In genomic region chr5:108481355-108481931, GRCh38 we compare ENCODE assay signal across 9 cellular contexts.
DNase-seq lines count a peak whose midpoint lies in the region; ATAC-seq and TF ChIP-seq lines count a peak whose summit lies in the region.
"Had no signal": no experiment of that assay in that cellular context is flagged by ENCODE, and none has a peak within 500 bp of the region (broad histone marks: within the 10 kb centered on the region; RNA-seq: fewer than 3 reads in every experiment).

No MANE protein-coding gene starts in this region.

- H3K9me3 ChIP-seq in gastroesophageal sphincter = no peaks in the 10 kb centered on the region
- H3K9me3 ChIP-seq: SJSA1 had no signal

- no peaks in the 10 kb centered on the region for H3F3A ChIP-seq in GM23338 (replicated peaks; ENCODE audit: low read depth)

- no peaks in the 10 kb centered on the region for H3K27me3 ChIP-seq in GM23338 (ENCODE audit: insufficient read depth)
- no peaks in the 10 kb centered on the region for H3K27me3 ChIP-seq in gastroesophageal sphincter
- H3K27me3 ChIP-seq: SJSA1 had no signal

- no peaks in the 10 kb centered on the region for H3K9me2 ChIP-seq in GM23338 (ENCODE audit: insufficient read depth)

- TF ChIP-seq CTCF in GM23338 (conservative IDR thresholded peaks at IDR 0.05; ENCODE audit: low read depth in 2 of 2) (peak; percentile 67 to 68), endothelial cell (IDR thresholded peaks at IDR 0.05; ENCODE audit: unreplicated experiment) (peak; percentile 17), retinal pigment epithelial cell (conservative IDR thresholded peaks at IDR 0.05; ENCODE audit: low read depth, low read length) (peak; percentile 50), gastroesophageal sphincter (IDR thresholded peaks at IDR 0.05) (peak in 2 of 4 experiments; percentile 4 to 33)

- H3K79me2 ChIP-seq in GM23338 (replicated peaks; ENCODE audit: insufficient read depth) = no peaks in the 10 kb centered on the region

- peak; percentile 51 for ATAC-seq in GM23338
- ATAC-seq in gastroesophageal sphincter = no peak
- ATAC-seq in HG03342 (IDR thresholded peaks at IDR 0.05; ENCODE audit: unreplicated experiment) = no peak

- no peaks in the 10 kb centered on the region for H3K4me1 ChIP-seq in GM23338 (ENCODE audit: insufficient read depth)
- peaks cover 0 to 3% (median 0%) of the 10 kb centered on the region in 3 donors for H3K4me1 ChIP-seq in gastroesophageal sphincter
- H3K4me1 ChIP-seq: SJSA1 had no signal

- H3K36me3 Mint-ChIP-seq in GM23338 (ENCODE audit: low read depth) = no peaks in the 10 kb centered on the region
- H3K36me3 Mint-ChIP-seq in endothelial cell (ENCODE audit: low read depth, unreplicated experiment) = no peaks in the 10 kb centered on the region

- H3K4me3 ChIP-seq in GM23338 = no peak overlapping the region
- H3K4me3 ChIP-seq in retinal pigment epithelial cell (ENCODE audit: low read length) = no peak overlapping the region
- H3K4me3 ChIP-seq in gastroesophageal sphincter = no peak overlapping the region
- H3K4me3 ChIP-seq: SJSA1 had no signal

- H3K4me1 Mint-ChIP-seq in GM23338 (no peaks in the 10 kb centered on the region), endothelial cell (ENCODE audit: unreplicated experiment) (no peaks in the 10 kb centered on the region)

- H3K27me3 Mint-ChIP-seq in GM23338 (ENCODE audit: insufficient read depth, low read depth, poor library complexity) (no peaks in the 10 kb centered on the region), endothelial cell (ENCODE audit: unreplicated experiment) (peaks cover 2% of the 10 kb centered on the region)

- H3K36me3 ChIP-seq in GM23338 (ENCODE audit: insufficient read depth) (no peaks in the 10 kb centered on the region), gastroesophageal sphincter (no peaks in the 10 kb centered on the region)
- H3K36me3 ChIP-seq: SJSA1 had no signal

- H3K27ac ChIP-seq in GM23338 (ENCODE audit: low read depth) (no peak overlapping the region), gastroesophageal sphincter (no peak overlapping the region)
- H3K27ac ChIP-seq: SJSA1 had no signal

- H2AFZ ChIP-seq in GM23338 = no peak overlapping the region

- H3K9me3 Mint-ChIP-seq in GM23338 = no peaks in the 10 kb centered on the region
- no peaks in the 10 kb centered on the region for H3K9me3 Mint-ChIP-seq in endothelial cell (ENCODE audit: unreplicated experiment)

- no peak for TF ChIP-seq POLR2A in gastroesophageal sphincter (IDR thresholded peaks at IDR 0.05)

- no peak for TF ChIP-seq EP300 in gastroesophageal sphincter (IDR thresholded peaks at IDR 0.05)

- H3K4me3 Mint-ChIP-seq in GM23338 (no peak overlapping the region), endothelial cell (ENCODE audit: unreplicated experiment) (no peak overlapping the region)

- H3K27ac Mint-ChIP-seq in GM23338 = no peak overlapping the region
- no peak overlapping the region for H3K27ac Mint-ChIP-seq in endothelial cell (ENCODE audit: unreplicated experiment)

- no peaks in the 10 kb centered on the region for H4K20me1 ChIP-seq in GM23338 (replicated peaks; ENCODE audit: insufficient read depth)

- WGBS in gastroesophageal sphincter (ENCODE audit: low coverage in 1 of 2), 2 donors = 35 to 39% methylated on average over 8 of the region's 8 CpGs

- no peak overlapping the region for H3K4me2 ChIP-seq in GM23338

- DNase-seq in DMS53 (lab: John Stamatoyannopoulos, UW) (peak; percentile 81), GM23338 (ENCODE audit: low spot score) (peak; percentile 76), NCI-H446 treated with DMSO at 0.1 percent for 48 hours (lab: John Stamatoyannopoulos, UW) (peak; percentile 55), endothelial cell (ENCODE audit: low spot score) (no peak), retinal pigment epithelial cell (ENCODE audit: low read depth) (no peak), MV-4-11 (lab: John Stamatoyannopoulos, UW) (no peak)

TF ChIP-seq in GM23338, 12 proteins besides CTCF, POLR2A, EP300 and RAD21:
- no peak for TF ChIP-seq NANOG (IDR thresholded peaks at IDR 0.05; ENCODE audit: borderline replicate concordance)
TF ChIP-seq in GM23338: peak in this region for 0.

Comparison
In these comparisons a context has a peak if more than half of its experiments do, and no peak if none do; other contexts are left out.
1. DNase-seq: peak in DMS53 (single experiment), GM23338 (single experiment) and NCI-H446 treated with DMSO at 0.1 percent for 48 hours (single experiment); none in endothelial cell (single experiment), retinal pigment epithelial cell (single experiment) and MV-4-11 (single experiment).